Comparison of ENCODE assay signal across 1 cellular context in genomic region chr7:27096756-27097514, GRCh38.
TF ChIP-seq lines count a peak whose summit lies in the region.

No MANE protein-coding gene starts in this region.

TF ChIP-seq in HEK293, 187 proteins besides CTCF, POLR2A, EP300 and RAD21 (continued from another document):
- TF ChIP-seq SP3 (tag by site-specific recombination; IDR thresholded peaks at IDR 0.05): peak; percentile 25; the same call in 1 of the 2 replicates
